Comparison of ENCODE assay signal across 23 cellular contexts in genomic region chr15:24962880-24963279, GRCh38. TPM values are rescaled to one million over a fixed set of nuclear protein-coding genes. Genes with fewer than 3 reads are reported as not detected.
"Had no signal": no experiment of that assay in that cellular context is flagged by ENCODE, and none has a peak within 500 bp of the region (broad histone marks: within the 10 kb centered on the region; RNA-seq: fewer than 3 reads in every experiment).

No MANE protein-coding gene starts in this region.

- H3K4me2 ChIP-seq: KMS-11, SK-N-SH had no signal

- H3K9me2 ChIP-seq: SK-N-SH had no signal

- H3K27ac Mint-ChIP-seq: IgD-negative memory B cell had no signal

- ATAC-seq: K562 had no signal

- H3K4me3 Mint-ChIP-seq: IgD-negative memory B cell had no signal

- H3K9me3 ChIP-seq: SK-N-SH had no signal

- FAIRE-seq: K562 had no signal

- H3K4me3 ChIP-seq: K562 had no signal

- H3K27ac ChIP-seq: KMS-11, RWPE1 had no signal

- DNase-seq: Kasumi-1, MV-4-11, NCI-H1048, NCI-H1105 treated with DMSO at 0.1 percent for 48 hours, NCI-H1417 treated with DMSO at 0.1 percent for 48 hours, NCI-H187, NCI-H2029, NCI-H2081 treated with DMSO at 0.1 percent for 48 hours, NCI-H2171, NCI-H226, NCI-H446, NCI-H510A, NCI-H524 treated with DMSO at 0.1 percent for 48 hours, NCI-H69, NCI-H774, SHP77, SK-N-SH, T-helper 1 cell had no signal

- H3K27me3 Mint-ChIP-seq: IgD-negative memory B cell had no signal

RNA-seq across cellular contexts. Expression of gene SNRPN, which starts 8.1 kb away (rescaled TPM):
- total RNA-seq: HT-29 had no signal

RNA-seq across cellular contexts. Expression of gene SNURF, which starts 8.1 kb away (rescaled TPM):
- total RNA-seq: HT-29 had no signal
